In genomic region chr4:75338352-75338880, GRCh38 we compare ENCODE assay signal across 16 cellular contexts.
A peak's percentile ranks its signal among the peaks of the same experiment; 100 is the strongest.
DNase-seq lines count a peak whose midpoint lies in the region; ATAC-seq and TF ChIP-seq lines count a peak whose summit lies in the region.
"Had no signal": no experiment of that assay in that cellular context is flagged by ENCODE, and none has a peak within 500 bp of the region (broad histone marks: within the 10 kb centered on the region; RNA-seq: fewer than 3 reads in every experiment).

No MANE protein-coding gene starts in this region.

- no peak overlapping the region for H3K27ac ChIP-seq in IMR-90 (ENCODE audit: insufficient read depth, low read length)
- H3K27ac ChIP-seq in uterus: no peak overlapping the region
- H3K27ac ChIP-seq: A549 had no signal

- no peak overlapping the region for H2BK20ac ChIP-seq in IMR-90 (ENCODE audit: low read depth, low read length)

- no peaks in the 10 kb centered on the region for H4K20me1 ChIP-seq in IMR-90 (ENCODE audit: insufficient read depth, low read length)

- dilution Hi-C loops in IMR-90 (cut with HindIII; ENCODE audit: low sequenced_read_pairs, unreplicated experiment): no loop called here

- no peak overlapping the region for H2BK15ac ChIP-seq in IMR-90 (ENCODE audit: low read depth, low read length)

- DNase-seq in IMR-90 (peak; percentile 30), MG63 (peak; percentile 6), fibroblast of villous mesenchyme (ENCODE audit: low read depth) (peak; percentile 39), superior temporal gyrus (ENCODE audit: extremely low spot score) (peak; percentile 3), uterus (no peak), NCI-H128 (lab: John Stamatoyannopoulos, UW; ENCODE audit: unreplicated experiment) (no peak)
- DNase-seq: C1 segment of cervical spinal cord; Calu3; CD4-positive, alpha-beta T cell; DMS 273 treated with DMSO at 0.1 percent for 48 hours; DMS79 treated with DMSO at 0.1 percent for 48 hours; EL; H7 had no signal

- H4K8ac ChIP-seq in IMR-90 (ENCODE audit: low read depth in 2 of 2, low read length in 2 of 2): no peak overlapping the region

- H3K18ac ChIP-seq in IMR-90 (ENCODE audit: low read depth, low read length): 0 out of 2 replicates have a peak overlapping the region, but pooled peaks have one; percentile 3

- H3K27me3 ChIP-seq in IMR-90 (ENCODE audit: control insufficient read depth, insufficient read depth, low read length) (no peaks in the 10 kb centered on the region), MG63 (no peaks in the 10 kb centered on the region), uterus (no peaks in the 10 kb centered on the region)

- H4K5ac ChIP-seq in IMR-90 (ENCODE audit: low read depth, low read length): no peak overlapping the region

- H3K9me3 ChIP-seq in IMR-90 (ENCODE audit: control insufficient read depth, insufficient read depth, low read length) (no peaks in the 10 kb centered on the region), MG63 (no peaks in the 10 kb centered on the region), uterus (no peaks in the 10 kb centered on the region)
- H3K9me3 ChIP-seq: A549 had no signal

- TF ChIP-seq POLR2A in IMR-90 (IDR thresholded peaks at IDR 0.05; ENCODE audit: low read depth, low read length) (no peak), uterus (IDR thresholded peaks at IDR 0.05) (no peak)

- no peaks in the 10 kb centered on the region for H3K9me1 ChIP-seq in IMR-90 (ENCODE audit: insufficient read depth, low read length)

- in situ Hi-C loops in IMR-90 (cut with MboI; ENCODE audit: low sequenced_read_pairs): no loop called here

- H4K91ac ChIP-seq in IMR-90 (ENCODE audit: insufficient read depth, low read depth, low read length): no peak overlapping the region

- no CpG with 5 or more reads among the region's 1 CpG for WGBS in IMR-90 (ENCODE audit: extremely low coverage in 2 of 2, insufficient read length in 1 of 2), 2 experiments

- H3K4me1 ChIP-seq in IMR-90 (ENCODE audit: control insufficient read depth, insufficient read depth, low read length) (peaks cover 10% of the 10 kb centered on the region), uterus (no peaks in the 10 kb centered on the region)
- H3K4me1 ChIP-seq: A549 had no signal

- no peak for TF ChIP-seq RAD21 in IMR-90 (IDR thresholded peaks at IDR 0.05; ENCODE audit: low read length)

- no peak overlapping the region for H2BK120ac ChIP-seq in IMR-90 (ENCODE audit: low read depth, low read length)

- CTCF ChIA-PET in IMR-90 (lab: Yijun Ruan, JAX): interaction anchor here (0.5 to 1.0 kb wide), 3 partner anchors 9 to 231 kb away, joined by 3 to 4 read pairs (median 3); no protein-coding TSS in a partner anchor

- intact Hi-C loops in IMR-90 (cut with micrococcal nuclease) (no loop called here), uterus (cut with DNase I; ENCODE audit: low total_unique reads) (no loop called here)

- no peak overlapping the region for H3K23ac ChIP-seq in IMR-90 (ENCODE audit: low read depth, low read length)

- BruUV-seq in IMR-90 (replicated peaks; lab: Mats Ljungman, UMichigan): no TSS peak

- no peak overlapping the region; the same call in 1 of the 2 replicates for H3K4ac ChIP-seq in IMR-90 (ENCODE audit: low read depth, low read length)

- H3K4me2 ChIP-seq in IMR-90 (ENCODE audit: low read depth, low read length): no peak overlapping the region; the same call in 1 of the 2 replicates
- H3K4me2 ChIP-seq: A549, GM23338 had no signal

- H3K9ac ChIP-seq in IMR-90 (ENCODE audit: low read depth, low read length): no peak overlapping the region

- H3K14ac ChIP-seq in IMR-90 (replicated peaks; ENCODE audit: low read depth, low read length): no peak overlapping the region

- no peak overlapping the region for H2AK5ac ChIP-seq in IMR-90 (ENCODE audit: low read depth, low read length)

- no peak overlapping the region for H2BK5ac ChIP-seq in IMR-90 (ENCODE audit: low read depth, low read length, poor library complexity, severe bottlenecking)

- H3K36me3 ChIP-seq in IMR-90 (ENCODE audit: control insufficient read depth, insufficient read depth, low read length) (no peaks in the 10 kb centered on the region), MG63 (no peaks in the 10 kb centered on the region), uterus (no peaks in the 10 kb centered on the region)

- no peak overlapping the region for H2AK9ac ChIP-seq in IMR-90 (replicated peaks; ENCODE audit: low read depth, low read length, poor library complexity)

- TF ChIP-seq CTCF in IMR-90 (conservative IDR thresholded peaks at IDR 0.05; ENCODE audit: low read depth, low read length) (no peak), fibroblast of villous mesenchyme (IDR thresholded peaks at IDR 0.05; ENCODE audit: insufficient read depth, low read depth, low read length) (no peak), uterus (IDR thresholded peaks at IDR 0.05) (no peak)

- POLR2A ChIA-PET in IMR-90 (lab: Charles Lee; ENCODE audit: unreplicated experiment): no interaction called here

- H3K4me3 ChIP-seq in IMR-90 (ENCODE audit: insufficient read depth, low read depth, low read length) (no peak overlapping the region), MG63 (no peak overlapping the region), fibroblast of villous mesenchyme (ENCODE audit: low read depth, low read length) (no peak overlapping the region), uterus (no peak overlapping the region)
- H3K4me3 ChIP-seq: A549, GM23338 had no signal

- no peak overlapping the region for H2AFZ ChIP-seq in IMR-90 (replicated peaks; ENCODE audit: low read length, poor library complexity)
- H2AFZ ChIP-seq: GM23338 had no signal

- no peak overlapping the region for H3K56ac ChIP-seq in IMR-90 (ENCODE audit: extremely low read depth, insufficient read depth, low read length)

- no peaks in the 10 kb centered on the region for H3K79me1 ChIP-seq in IMR-90 (ENCODE audit: low read depth in 1 of 2, low read length in 2 of 2)

- ATAC-seq in IMR-90 (ENCODE audit: low read depth): peak; percentile 49; the same call in 1 of the 2 replicates
- no peak for ATAC-seq in GM18519 (IDR thresholded peaks at IDR 0.05; ENCODE audit: low FRiP score, unreplicated experiment)
- ATAC-seq: A549, GM23338 had no signal

TF ChIP-seq in IMR-90, 13 proteins besides CTCF, POLR2A, EP300 and RAD21:
- TF ChIP-seq BHLHE40 (IDR thresholded peaks at IDR 0.05; ENCODE audit: low read depth, low read length) (peak; percentile 59; the same call in 1 of the 2 replicates), RCOR1 (IDR thresholded peaks at IDR 0.05; ENCODE audit: insufficient replicate concordance, low read length) (no peak), MAFK (IDR thresholded peaks at IDR 0.05; ENCODE audit: low read depth, low read length) (no peak), USF2 (IDR thresholded peaks at IDR 0.05; ENCODE audit: low read depth, low read length) (peak; percentile 27; the same call in 1 of the 2 replicates)

Comparison
In these comparisons a context has a peak if more than half of its experiments do, and no peak if none do; other contexts are left out.
1. DNase-seq: peak in IMR-90 (single experiment), MG63 (single experiment), fibroblast of villous mesenchyme (single experiment) and superior temporal gyrus (single experiment); none in uterus (0 of 2) and NCI-H128 (single experiment).